ENCODE assay signal across 14 cellular contexts in the genomic region with DNA sequence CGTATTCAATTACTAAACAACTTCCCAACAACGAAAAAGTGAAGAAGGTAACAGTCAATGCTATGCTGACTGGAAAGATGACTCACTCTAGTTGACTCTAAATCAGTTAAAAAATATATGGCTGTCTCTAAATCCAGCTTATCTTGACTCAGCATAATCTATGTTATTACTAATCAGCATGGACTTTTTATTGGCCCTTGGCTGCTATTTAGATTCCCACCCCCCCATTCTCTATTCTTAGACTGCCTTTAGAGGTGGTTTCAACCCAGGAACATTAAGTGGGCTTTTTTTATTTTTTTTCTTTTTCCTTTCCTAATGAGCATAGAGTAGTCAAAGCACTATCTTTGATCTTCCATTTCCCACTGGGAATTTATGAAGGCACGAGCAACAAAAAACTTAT. TPM values are rescaled to one million over a fixed set of nuclear protein-coding genes. Genes with fewer than 3 reads are reported as not detected.
DNase-seq lines count a peak whose midpoint lies in the region; FAIRE-seq and TF ChIP-seq lines count a peak whose summit lies in the region.
"Had no signal": no experiment of that assay in that cellular context is flagged by ENCODE, and none has a peak within 500 bp of the region (broad histone marks: within the 10 kb centered on the region; RNA-seq: fewer than 3 reads in every experiment).

No MANE protein-coding gene starts in this region.

- H3K4me3 ChIP-seq in skeletal muscle satellite cell (ENCODE audit: low read length): no peak overlapping the region
- H3K4me3 ChIP-seq in neural progenitor cell: no peak overlapping the region
- H3K4me3 ChIP-seq: SK-N-MC had no signal

- H3K9me3 ChIP-seq in skeletal muscle satellite cell (replicated peaks; ENCODE audit: low read length) (no peaks in the 10 kb centered on the region), neural progenitor cell (ENCODE audit: low read depth) (no peaks in the 10 kb centered on the region)
- H3K9me3 ChIP-seq: thoracic aorta had no signal

- no peaks in the 10 kb centered on the region for H3K36me3 ChIP-seq in skeletal muscle satellite cell (ENCODE audit: insufficient read depth, low read length)
- no peaks in the 10 kb centered on the region for H3K36me3 ChIP-seq in neural progenitor cell
- H3K36me3 ChIP-seq: thoracic aorta had no signal

- TF ChIP-seq POLR2A in H54 (IDR thresholded peaks at IDR 0.05; ENCODE audit: low read depth, low read length) (no peak), erythroblast (IDR thresholded peaks at IDR 0.05; ENCODE audit: low read length) (no peak)

- peaks cover 60% of the 10 kb centered on the region for H3K27me3 Mint-ChIP-seq in activated CD4-positive, alpha-beta T cell treated with anti-CD3 and anti-CD28 coated beads, Interleukin-2, amount 10 ng/mL, durations not matched to agents 7 days and 5 days
- H3K27me3 Mint-ChIP-seq in neural progenitor cell (ENCODE audit: insufficient read depth, low read depth): peaks cover 14% of the 10 kb centered on the region

- peaks cover 9% of the 10 kb centered on the region for H3F3A ChIP-seq in neural progenitor cell (ENCODE audit: low read depth)

- H3K27ac ChIP-seq in neural progenitor cell: no peak overlapping the region
- H3K27ac ChIP-seq: SK-N-MC, thoracic aorta had no signal

- H2AFZ ChIP-seq in neural progenitor cell (replicated peaks): no peak overlapping the region

- DNase-seq in H54 (ENCODE audit: insufficient read length, low spot score): peak; percentile 25
- DNase-seq in RCC 7860 (ENCODE audit: low spot score): peak; percentile 71
- peak; percentile 22 to 23 for DNase-seq in erythroblast (lab: John Stamatoyannopoulos, UW)
- no peak for DNase-seq in DMS53 treated with DMSO at 0.1 percent for 48 hours (lab: John Stamatoyannopoulos, UW; ENCODE audit: unreplicated experiment)
- DNase-seq in activated CD4-positive, alpha-beta T cell treated with anti-CD3 and anti-CD28 coated beads, Interleukin-2, amount 10 ng/mL, durations not matched to agents 7 days and 5 days: no peak
- DNase-seq in neural progenitor cell (ENCODE audit: low spot score): no peak
- DNase-seq: activated CD8-positive, alpha-beta T cell treated with anti-CD3 and anti-CD28 coated beads for 36 hours; activated naive CD8-positive, alpha-beta T cell treated with anti-CD3 and anti-CD28 coated beads, Interleukin-2, amount 50 U/mL, for 24 hours; NCI-H446; occipital lobe had no signal

- no peaks in the 10 kb centered on the region for H3K79me2 ChIP-seq in neural progenitor cell (ENCODE audit: low read depth)

- H3K9ac ChIP-seq in skeletal muscle satellite cell (ENCODE audit: low read depth, low read length) (no peak overlapping the region), neural progenitor cell (no peak overlapping the region)

- TF ChIP-seq CTCF in neural progenitor cell (IDR thresholded peaks at IDR 0.05): no peak

- no peaks in the 10 kb centered on the region for H3K27me3 ChIP-seq in skeletal muscle satellite cell (ENCODE audit: control insufficient read depth, insufficient read depth, low read length)
- H3K27me3 ChIP-seq in neural progenitor cell: peaks cover 14% of the 10 kb centered on the region

- FAIRE-seq in H54 (lab: Jason Lieb, UNC) (peak; percentile 94), RCC 7860 (lab: Jason Lieb, UNC) (peak; percentile 64)
- FAIRE-seq: G401.6 had no signal

- no peaks in the 10 kb centered on the region for H3K36me3 Mint-ChIP-seq in activated CD4-positive, alpha-beta T cell treated with anti-CD3 and anti-CD28 coated beads, Interleukin-2, amount 10 ng/mL, durations not matched to agents 7 days and 5 days (ENCODE audit: low read depth)
- no peaks in the 10 kb centered on the region for H3K36me3 Mint-ChIP-seq in neural progenitor cell

- no peak overlapping the region for H3K27ac Mint-ChIP-seq in activated CD4-positive, alpha-beta T cell treated with anti-CD3 and anti-CD28 coated beads, Interleukin-2, amount 10 ng/mL, durations not matched to agents 7 days and 5 days
- H3K27ac Mint-ChIP-seq in neural progenitor cell: no peak overlapping the region
- H3K27ac Mint-ChIP-seq: activated CD8-positive, alpha-beta T cell treated with anti-CD3 and anti-CD28 coated beads for 36 hours; activated naive CD8-positive, alpha-beta T cell treated with anti-CD3 and anti-CD28 coated beads, Interleukin-2, amount 50 U/mL, for 24 hours had no signal

- CTCF ChIA-PET in activated CD4-positive, alpha-beta T cell treated with anti-CD3 and anti-CD28 coated beads, Interleukin-2, amount 10 ng/mL, durations not matched to agents 7 days and 5 days (lab: Charles Lee): interaction anchor here (1.5 kb wide), 1 partner anchor 33 kb away, joined by 3 read pairs; no protein-coding TSS in a partner anchor

- no peak overlapping the region for H3K4me3 Mint-ChIP-seq in activated CD4-positive, alpha-beta T cell treated with anti-CD3 and anti-CD28 coated beads, Interleukin-2, amount 10 ng/mL, durations not matched to agents 7 days and 5 days
- H3K4me3 Mint-ChIP-seq in neural progenitor cell: no peak overlapping the region
- H3K4me3 Mint-ChIP-seq: activated CD8-positive, alpha-beta T cell treated with anti-CD3 and anti-CD28 coated beads for 36 hours; activated naive CD8-positive, alpha-beta T cell treated with anti-CD3 and anti-CD28 coated beads, Interleukin-2, amount 50 U/mL, for 24 hours had no signal

- H3K9me3 Mint-ChIP-seq in activated CD4-positive, alpha-beta T cell treated with anti-CD3 and anti-CD28 coated beads, Interleukin-2, amount 10 ng/mL, durations not matched to agents 7 days and 5 days: no peaks in the 10 kb centered on the region
- H3K9me3 Mint-ChIP-seq in neural progenitor cell: no peaks in the 10 kb centered on the region
- H3K9me3 Mint-ChIP-seq: activated CD8-positive, alpha-beta T cell treated with anti-CD3 and anti-CD28 coated beads for 36 hours; activated naive CD8-positive, alpha-beta T cell treated with anti-CD3 and anti-CD28 coated beads, Interleukin-2, amount 50 U/mL, for 24 hours had no signal

- H4K20me1 ChIP-seq in neural progenitor cell (ENCODE audit: low read depth): no peaks in the 10 kb centered on the region

- peaks cover 9% of the 10 kb centered on the region for H3K4me1 Mint-ChIP-seq in activated CD4-positive, alpha-beta T cell treated with anti-CD3 and anti-CD28 coated beads, Interleukin-2, amount 10 ng/mL, durations not matched to agents 7 days and 5 days
- H3K4me1 Mint-ChIP-seq in neural progenitor cell: peaks cover 7% of the 10 kb centered on the region

- H3K4me1 ChIP-seq in skeletal muscle satellite cell (ENCODE audit: control insufficient read depth, insufficient read depth, low read length) (peaks cover 19% of the 10 kb centered on the region), neural progenitor cell (peaks cover 5% of the 10 kb centered on the region)

- H3K4me2 ChIP-seq in skeletal muscle satellite cell (ENCODE audit: low read length) (peak overlapping the region; percentile 88), neural progenitor cell (no peak overlapping the region)

- POLR2A ChIA-PET in activated CD4-positive, alpha-beta T cell treated with anti-CD3 and anti-CD28 coated beads, Interleukin-2, amount 10 ng/mL, durations not matched to agents 7 days and 5 days (lab: Charles Lee): no interaction called here

RNA-seq across cellular contexts. Expression of gene PCOLCE2, which starts 1.9 kb away (rescaled TPM):
- 50.4 and 66.2 TPM in 2 replicates for total RNA-seq in skeletal muscle satellite cell (2012; rRNA removed)
- total RNA-seq in activated CD4-positive, alpha-beta T cell treated with anti-CD3 and anti-CD28 coated beads, Interleukin-2, amount 10 ng/mL, durations not matched to agents 7 days and 5 days: not detected
- total RNA-seq in neural progenitor cell (ENCODE audit: low replicate concordance): 18.2 and 32.5 TPM in 2 replicates

Comparison
In these comparisons a context has a peak if more than half of its experiments do, and no peak if none do; other contexts are left out.
1. DNase-seq: peak in H54 (single experiment), RCC 7860 (single experiment) and erythroblast (2 of 2); none in DMS53 treated with DMSO at 0.1 percent for 48 hours (single experiment), activated CD4-positive, alpha-beta T cell treated with anti-CD3 and anti-CD28 coated beads, Interleukin-2, amount 10 ng/mL, durations not matched to agents 7 days and 5 days (single experiment) and neural progenitor cell (single experiment).
2. RNA of gene PCOLCE2, which starts 1.9 kb away (total RNA-seq): 18.2 to 32.5 TPM in neural progenitor cell; not detected in activated CD4-positive, alpha-beta T cell treated with anti-CD3 and anti-CD28 coated beads, Interleukin-2, amount 10 ng/mL, durations not matched to agents 7 days and 5 days; every median in the first group is over 10 times any median in the second.